In genomic region chr11:47393163-47394049, GRCh38 we compare ENCODE assay signal across 8 cellular contexts. TPM values are rescaled to one million over a fixed set of nuclear protein-coding genes. Genes with fewer than 3 reads are reported as not detected.
DNase-seq lines count a peak whose midpoint lies in the region; ATAC-seq lines count a peak whose summit lies in the region.

No MANE protein-coding gene starts in this region.

- peaks cover 3% of the 10 kb centered on the region for H3K4me1 ChIP-seq in right cardiac atrium (ENCODE audit: control insufficient read depth, insufficient read depth, low read length)

- H3K9me3 ChIP-seq in right cardiac atrium (ENCODE audit: control insufficient read depth, low read length): no peaks in the 10 kb centered on the region

- peaks cover 10 to 41% (median 29%) of the 10 kb centered on the region in 3 donors for H3K4me1 Mint-ChIP-seq in IgD-negative memory B cell
- H3K4me1 Mint-ChIP-seq in activated CD8-positive, alpha-beta memory T cell treated with anti-CD3 and anti-CD28 coated beads, Interleukin-2, amount 10 ng/mL, durations not matched to agents 7 days and 5 days: peaks cover 35% of the 10 kb centered on the region
- peaks cover 70% of the 10 kb centered on the region for H3K4me1 Mint-ChIP-seq in stimulated activated naive CD8-positive, alpha-beta T cell treated with anti-CD3 and anti-CD28 coated beads, Interleukin-15, amount 100 ng/mL, for 72 hours

- CTCF ChIA-PET in activated CD8-positive, alpha-beta memory T cell treated with anti-CD3 and anti-CD28 coated beads, Interleukin-2, amount 10 ng/mL, durations not matched to agents 7 days and 5 days (lab: Charles Lee): interaction anchor here (0.5 to 11.4 kb wide), 6 partner anchors 9 to 934 kb away, joined by 3 to 90 read pairs (median 6); partner anchors contain the start of gene SLC39A13

- intact Hi-C loops in right cardiac atrium (cut with DNase I): no loop called here

- no peak overlapping the region for H3K4me3 ChIP-seq in right cardiac atrium (ENCODE audit: low read length)

- H3K27me3 Mint-ChIP-seq in IgD-negative memory B cell: no peaks in the 10 kb centered on the region
- H3K27me3 Mint-ChIP-seq in activated CD8-positive, alpha-beta memory T cell treated with anti-CD3 and anti-CD28 coated beads, Interleukin-2, amount 10 ng/mL, durations not matched to agents 7 days and 5 days: no peaks in the 10 kb centered on the region
- no peaks in the 10 kb centered on the region for H3K27me3 Mint-ChIP-seq in stimulated activated naive CD8-positive, alpha-beta T cell treated with anti-CD3 and anti-CD28 coated beads, Interleukin-15, amount 100 ng/mL, for 72 hours

- no peaks in the 10 kb centered on the region for H3K9me3 Mint-ChIP-seq in IgD-negative memory B cell
- H3K9me3 Mint-ChIP-seq in activated CD8-positive, alpha-beta memory T cell treated with anti-CD3 and anti-CD28 coated beads, Interleukin-2, amount 10 ng/mL, durations not matched to agents 7 days and 5 days (ENCODE audit: low read depth): no peaks in the 10 kb centered on the region
- no peaks in the 10 kb centered on the region for H3K9me3 Mint-ChIP-seq in stimulated activated naive CD8-positive, alpha-beta T cell treated with anti-CD3 and anti-CD28 coated beads, Interleukin-15, amount 100 ng/mL, for 72 hours

- ATAC-seq in activated CD8-positive, alpha-beta memory T cell treated with anti-CD3 and anti-CD28 coated beads, Interleukin-2, amount 10 ng/mL, durations not matched to agents 7 days and 5 days: no peak
- ATAC-seq in right cardiac atrium (peak; percentile 24 to 37), HG02885 (IDR thresholded peaks at IDR 0.05; ENCODE audit: poor library complexity, unreplicated experiment) (no peak)
- ATAC-seq in stimulated activated naive CD8-positive, alpha-beta T cell treated with anti-CD3 and anti-CD28 coated beads, Interleukin-15, amount 100 ng/mL, for 72 hours: no peak

- H3K4me3 Mint-ChIP-seq in IgD-negative memory B cell: peak overlapping the region in 3 of 4 donors; percentile 57 to 88 (median 80)
- H3K4me3 Mint-ChIP-seq in activated CD8-positive, alpha-beta memory T cell treated with anti-CD3 and anti-CD28 coated beads, Interleukin-2, amount 10 ng/mL, durations not matched to agents 7 days and 5 days: no peak overlapping the region
- peak overlapping the region; percentile 21 to 53 for H3K4me3 Mint-ChIP-seq in stimulated activated naive CD8-positive, alpha-beta T cell treated with anti-CD3 and anti-CD28 coated beads, Interleukin-15, amount 100 ng/mL, for 72 hours

- WGBS in right cardiac atrium: 66% methylated on average over 20 of the region's 20 CpGs

- no peaks in the 10 kb centered on the region for H3K36me3 Mint-ChIP-seq in IgD-negative memory B cell
- H3K36me3 Mint-ChIP-seq in activated CD8-positive, alpha-beta memory T cell treated with anti-CD3 and anti-CD28 coated beads, Interleukin-2, amount 10 ng/mL, durations not matched to agents 7 days and 5 days: no peaks in the 10 kb centered on the region

- no peak for DNase-seq in activated CD8-positive, alpha-beta memory T cell treated with anti-CD3 and anti-CD28 coated beads, Interleukin-2, amount 10 ng/mL, durations not matched to agents 7 days and 5 days
- DNase-seq in right cardiac atrium (peak; percentile 38 to 77 (median 75)), inferior parietal cortex (ENCODE audit: extremely low spot score) (no peak), COR-L47 (lab: John Stamatoyannopoulos, UW) (no peak), NCI-H1436 (lab: John Stamatoyannopoulos, UW) (no peak)
- DNase-seq in stimulated activated naive CD8-positive, alpha-beta T cell treated with anti-CD3 and anti-CD28 coated beads, Interleukin-15, amount 100 ng/mL, for 72 hours: no peak

- H3K27ac Mint-ChIP-seq in IgD-negative memory B cell: peak overlapping the region in 2 of 3 donors; percentile 58 to 83
- peak overlapping the region; percentile 86 for H3K27ac Mint-ChIP-seq in activated CD8-positive, alpha-beta memory T cell treated with anti-CD3 and anti-CD28 coated beads, Interleukin-2, amount 10 ng/mL, durations not matched to agents 7 days and 5 days
- H3K27ac Mint-ChIP-seq in stimulated activated naive CD8-positive, alpha-beta T cell treated with anti-CD3 and anti-CD28 coated beads, Interleukin-15, amount 100 ng/mL, for 72 hours: peak overlapping the region; percentile 97 to 98

- H3K27ac ChIP-seq in right cardiac atrium (ENCODE audit: low read length): peak overlapping the region; percentile 79

- no peaks in the 10 kb centered on the region for H3K27me3 ChIP-seq in right cardiac atrium (ENCODE audit: control insufficient read depth, insufficient read depth)

RNA-seq across cellular contexts. Expression of gene SLC39A13, which starts 15.0 kb away (rescaled TPM):
- 15.5 TPM for polyA plus RNA-seq in IgD-negative memory B cell
- 10 to 100 TPM; 18.2 to 22.1 TPM for total RNA-seq in activated CD8-positive, alpha-beta memory T cell treated with anti-CD3 and anti-CD28 coated beads, Interleukin-2, amount 10 ng/mL, durations not matched to agents 7 days and 5 days
- total RNA-seq in right cardiac atrium: 10 to 100 TPM; 41.7 to 46.6 (median 44.9) TPM
- polyA plus RNA-seq in right cardiac atrium: 61.6 TPM

RNA-seq across cellular contexts. Expression of gene SPI1, which starts 15.1 kb away (rescaled TPM):
- polyA plus RNA-seq in IgD-negative memory B cell: 67.7 TPM
- not detected for total RNA-seq in activated CD8-positive, alpha-beta memory T cell treated with anti-CD3 and anti-CD28 coated beads, Interleukin-2, amount 10 ng/mL, durations not matched to agents 7 days and 5 days
- 10 to 100 TPM; 11.6 to 24.1 (median 18.6) TPM for total RNA-seq in right cardiac atrium
- polyA plus RNA-seq in right cardiac atrium: 5.9 TPM

RNA-seq across cellular contexts. Expression of gene PSMC3, which starts 32.8 kb away (rescaled TPM):
- polyA plus RNA-seq in IgD-negative memory B cell (101 TPM), right cardiac atrium (170 TPM)
- total RNA-seq in activated CD8-positive, alpha-beta memory T cell treated with anti-CD3 and anti-CD28 coated beads, Interleukin-2, amount 10 ng/mL, durations not matched to agents 7 days and 5 days: 100 to 1,000 TPM; 150 to 164 TPM
- 100 to 1,000 TPM; 122 to 162 (median 155) TPM for total RNA-seq in right cardiac atrium

RNA-seq across cellular contexts. Expression of gene MYBPC3, which starts 40.9 kb away (rescaled TPM):
- polyA plus RNA-seq in IgD-negative memory B cell (not detected), right cardiac atrium (1,009 TPM)
- total RNA-seq in activated CD8-positive, alpha-beta memory T cell treated with anti-CD3 and anti-CD28 coated beads, Interleukin-2, amount 10 ng/mL, durations not matched to agents 7 days and 5 days: not detected
- 1,000 to 10,000 TPM in 3 of 4 donors, 100 to 1,000 TPM in 1; 953 to 1,924 (median 1,412) TPM for total RNA-seq in right cardiac atrium

RNA-seq across cellular contexts. Expression of gene RAPSN, which starts 55.5 kb away (rescaled TPM):
- polyA plus RNA-seq in IgD-negative memory B cell: 0.15 TPM
- under 1 TPM; 0.16 to 0.79 TPM for total RNA-seq in activated CD8-positive, alpha-beta memory T cell treated with anti-CD3 and anti-CD28 coated beads, Interleukin-2, amount 10 ng/mL, durations not matched to agents 7 days and 5 days
- under 1 TPM; 0.17 to 0.50 (median 0.39) TPM for total RNA-seq in right cardiac atrium
- polyA plus RNA-seq in right cardiac atrium: 0.23 TPM

Comparison
In these comparisons a context has a peak if more than half of its experiments do, and no peak if none do; other contexts are left out.
1. ATAC-seq: peak in right cardiac atrium (2 of 2); none in activated CD8-positive, alpha-beta memory T cell treated with anti-CD3 and anti-CD28 coated beads, Interleukin-2, amount 10 ng/mL, durations not matched to agents 7 days and 5 days (single experiment), stimulated activated naive CD8-positive, alpha-beta T cell treated with anti-CD3 and anti-CD28 coated beads, Interleukin-15, amount 100 ng/mL, for 72 hours (single experiment) and HG02885 (single experiment).
2. DNase-seq: peak in right cardiac atrium (3 of 3); none in activated CD8-positive, alpha-beta memory T cell treated with anti-CD3 and anti-CD28 coated beads, Interleukin-2, amount 10 ng/mL, durations not matched to agents 7 days and 5 days (single experiment), stimulated activated naive CD8-positive, alpha-beta T cell treated with anti-CD3 and anti-CD28 coated beads, Interleukin-15, amount 100 ng/mL, for 72 hours (0 of 2), inferior parietal cortex (single experiment), COR-L47 (single experiment) and NCI-H1436 (single experiment).
3. RNA of gene SPI1, which starts 15.1 kb away (total RNA-seq): 11.6 to 24.1 TPM in right cardiac atrium; not detected in activated CD8-positive, alpha-beta memory T cell treated with anti-CD3 and anti-CD28 coated beads, Interleukin-2, amount 10 ng/mL, durations not matched to agents 7 days and 5 days; every median in the first group is over 10 times any median in the second.
4. Peak in every context shown above with its lines, with median percentiles within 50 percentile points of each other: H3K27ac Mint-ChIP-seq.